In genomic region chrX:139483721-139484120, GRCh38 we compare ENCODE assay signal across 38 cellular contexts. TPM values are rescaled to one million over a fixed set of nuclear protein-coding genes. Genes with fewer than 3 reads are reported as not detected.
"Had no signal": no experiment of that assay in that cellular context is flagged by ENCODE, and none has a peak within 500 bp of the region (broad histone marks: within the 10 kb centered on the region; RNA-seq: fewer than 3 reads in every experiment).

No MANE protein-coding gene starts in this region.

- ATAC-seq: activated CD4-positive, alpha-beta T cell treated with anti-CD3 and anti-CD28 coated beads for 36 hours; activated CD4-positive, CD25-positive, alpha-beta regulatory T cell treated with anti-CD3 and anti-CD28 coated beads, Interleukin-2, amount 50 U/mL, for 24 hours; activated CD8-positive, alpha-beta memory T cell treated with anti-CD3 and anti-CD28 coated beads, Interleukin-2, amount 10 ng/mL, durations not matched to agents 7 days and 5 days; activated CD8-positive, alpha-beta T cell treated with anti-CD3 and anti-CD28 coated beads, Interleukin-2, amount 10 ng/mL, durations not matched to agents 7 days and 5 days; activated naive CD4-positive, alpha-beta T cell treated with anti-CD3 and anti-CD28 coated beads, Interleukin-2, amount 50 U/mL, for 72 hours; WTC11 had no signal

- H3K27me3 ChIP-seq: cardiac muscle cell had no signal

- H3K4me1 ChIP-seq: adrenal gland had no signal

- DNase-seq: activated CD4-positive, alpha-beta memory T cell treated with anti-CD3 and anti-CD28 coated beads, Interleukin-2, amount 10 ng/mL, durations not matched to agents 7 days and 5 days; activated CD4-positive, alpha-beta T cell treated with anti-CD3 and anti-CD28 coated beads for 1 hour; activated CD4-positive, alpha-beta T cell treated with anti-CD3 and anti-CD28 coated beads for 36 hours; activated CD4-positive, alpha-beta T cell treated with anti-CD3 and anti-CD28 coated beads for 48 hours; activated CD4-positive, alpha-beta T cell treated with anti-CD3 and anti-CD28 coated beads, Interleukin-2, amount 10 ng/mL, durations not matched to agents 7 days and 5 days; activated CD4-positive, alpha-beta T cell treated with anti-CD3 and anti-CD28 coated beads, Interleukin-2, amount 50 U/mL, for 48 hours; activated CD4-positive, CD25-positive, alpha-beta regulatory T cell; activated CD8-positive, alpha-beta memory T cell treated with anti-CD3 and anti-CD28 coated beads for 24 hours; activated CD8-positive, alpha-beta memory T cell treated with anti-CD3 and anti-CD28 coated beads, Interleukin-2, amount 10 ng/mL, durations not matched to agents 7 days and 5 days; activated CD8-positive, alpha-beta memory T cell treated with anti-CD3 and anti-CD28 coated beads, Interleukin-2, amount 50 U/mL, for 48 hours; activated CD8-positive, alpha-beta T cell treated with anti-CD3 and anti-CD28 coated beads, Interleukin-2, amount 10 ng/mL, durations not matched to agents 7 days and 5 days; activated effector memory CD4-positive, alpha-beta T cell treated with Interleukin-2 at 50 U/mL for 16 hours; activated gamma-delta T cell treated with Interleukin-2 at 50 U/mL for 16 hours; activated naive CD4-positive, alpha-beta T cell treated with anti-CD3 and anti-CD28 coated beads for 36 hours; activated naive CD4-positive, alpha-beta T cell treated with anti-CD3 and anti-CD28 coated beads, Interleukin-2, amount 50 U/mL, for 16 hours; activated naive CD8-positive, alpha-beta T cell treated with anti-CD3 and anti-CD28 coated beads for 36 hours; activated T-cell treated with anti-CD3 and anti-CD28 coated beads, Interleukin-2, amount 50 U/mL, for 24 hours; activated T-cell treated with anti-CD3 and anti-CD28 coated beads, Interleukin-2, amount 50 U/mL, for 48 hours; adrenal gland; amniotic stem cell; aorta; caudate nucleus; cerebellar nuclear complex; SW 1271; T-helper 1 cell; T-helper 2 cell; T-helper 9 cell; WERI-Rb-1 had no signal

- H3K9me3 ChIP-seq: adrenal gland had no signal

- H3K4me3 Mint-ChIP-seq: activated CD4-positive, alpha-beta memory T cell treated with anti-CD3 and anti-CD28 coated beads, Interleukin-2, amount 10 ng/mL, durations not matched to agents 7 days and 5 days; activated CD4-positive, alpha-beta T cell treated with anti-CD3 and anti-CD28 coated beads for 36 hours; activated CD4-positive, alpha-beta T cell treated with anti-CD3 and anti-CD28 coated beads, Interleukin-2, amount 10 ng/mL, durations not matched to agents 7 days and 5 days; activated CD8-positive, alpha-beta memory T cell treated with anti-CD3 and anti-CD28 coated beads, Interleukin-2, amount 10 ng/mL, durations not matched to agents 7 days and 5 days; activated CD8-positive, alpha-beta T cell treated with anti-CD3 and anti-CD28 coated beads, Interleukin-2, amount 10 ng/mL, durations not matched to agents 7 days and 5 days; activated naive CD4-positive, alpha-beta T cell treated with anti-CD3 and anti-CD28 coated beads for 36 hours; activated naive CD8-positive, alpha-beta T cell treated with anti-CD3 and anti-CD28 coated beads for 36 hours; activated T-cell treated with anti-CD3 and anti-CD28 coated beads, Interleukin-2, amount 50 U/mL, for 24 hours; brain; central memory CD8-positive, alpha-beta T cell; T-helper 1 cell treated with Interleukin-12 subunit alpha and Interleukin-12 subunit beta and Interleukin-4 antibody, amounts not matched to agents 30 μg/mL and 1 μg/mL, for 36 hours; T-helper 2 cell treated with Interferon-gamma antibody and Interleukin-4, amounts not matched to agents 5 μg/mL and 100 μg/mL, for 36 hours; WTC11 had no signal

- H3K36me3 ChIP-seq: adrenal gland, cardiac muscle cell, WERI-Rb-1 had no signal

- H3K27ac ChIP-seq: adrenal gland, cardiac muscle cell, WERI-Rb-1 had no signal

- H3K4me3 ChIP-seq: adrenal gland, cardiac muscle cell had no signal

- H3K9me3 Mint-ChIP-seq: activated CD4-positive, alpha-beta memory T cell treated with anti-CD3 and anti-CD28 coated beads, Interleukin-2, amount 10 ng/mL, durations not matched to agents 7 days and 5 days; activated CD4-positive, alpha-beta T cell treated with anti-CD3 and anti-CD28 coated beads, Interleukin-2, amount 10 ng/mL, durations not matched to agents 7 days and 5 days; activated naive CD4-positive, alpha-beta T cell treated with anti-CD3 and anti-CD28 coated beads for 36 hours; activated naive CD4-positive, alpha-beta T cell treated with anti-CD3 and anti-CD28 coated beads, Interleukin-2, amount 50 U/mL, for 72 hours; activated T-cell treated with anti-CD3 and anti-CD28 coated beads, Interleukin-2, amount 50 U/mL, for 24 hours; activated T-helper 2 cell treated with anti-CD3 and anti-CD28 coated beads, Interferon-gamma antibody, Interleukin-2, Interleukin-4, amounts not matched to agents 10 μg/mL and 5 μg/mL and 100 μg/mL, durations not matched to agents 14 hours and 24 hours and 36 hours; central memory CD8-positive, alpha-beta T cell; T-helper 1 cell treated with Interleukin-12 subunit alpha and Interleukin-12 subunit beta and Interleukin-4 antibody, amounts not matched to agents 30 μg/mL and 1 μg/mL, for 36 hours; T-helper 2 cell treated with Interferon-gamma antibody and Interleukin-4, amounts not matched to agents 5 μg/mL and 100 μg/mL, for 36 hours had no signal

- H3K27ac Mint-ChIP-seq: activated CD4-positive, alpha-beta memory T cell treated with anti-CD3 and anti-CD28 coated beads, Interleukin-2, amount 10 ng/mL, durations not matched to agents 7 days and 5 days; activated CD4-positive, alpha-beta T cell treated with anti-CD3 and anti-CD28 coated beads for 36 hours; activated CD4-positive, alpha-beta T cell treated with anti-CD3 and anti-CD28 coated beads, Interleukin-2, amount 10 ng/mL, durations not matched to agents 7 days and 5 days; activated CD8-positive, alpha-beta memory T cell treated with anti-CD3 and anti-CD28 coated beads, Interleukin-2, amount 10 ng/mL, durations not matched to agents 7 days and 5 days; activated CD8-positive, alpha-beta T cell treated with anti-CD3 and anti-CD28 coated beads, Interleukin-2, amount 10 ng/mL, durations not matched to agents 7 days and 5 days; activated naive CD4-positive, alpha-beta T cell treated with anti-CD3 and anti-CD28 coated beads for 36 hours; activated naive CD4-positive, alpha-beta T cell treated with anti-CD3 and anti-CD28 coated beads, Interleukin-2, amount 50 U/mL, for 72 hours; activated naive CD8-positive, alpha-beta T cell treated with anti-CD3 and anti-CD28 coated beads for 36 hours; activated T-cell treated with anti-CD3 and anti-CD28 coated beads, Interleukin-2, amount 50 U/mL, for 24 hours; activated T-helper 2 cell treated with anti-CD3 and anti-CD28 coated beads, Interferon-gamma antibody, Interleukin-2, Interleukin-4, amounts not matched to agents 10 μg/mL and 5 μg/mL and 100 μg/mL, durations not matched to agents 14 hours and 24 hours and 36 hours; brain; T-helper 1 cell treated with Interleukin-12 subunit alpha and Interleukin-12 subunit beta and Interleukin-4 antibody, amounts not matched to agents 30 μg/mL and 1 μg/mL, for 36 hours; T-helper 2 cell treated with Interferon-gamma antibody and Interleukin-4, amounts not matched to agents 5 μg/mL and 100 μg/mL, for 36 hours; WTC11 had no signal

- H3K27me3 Mint-ChIP-seq: activated CD4-positive, alpha-beta memory T cell treated with anti-CD3 and anti-CD28 coated beads, Interleukin-2, amount 10 ng/mL, durations not matched to agents 7 days and 5 days; activated CD4-positive, alpha-beta T cell treated with anti-CD3 and anti-CD28 coated beads, Interleukin-2, amount 10 ng/mL, durations not matched to agents 7 days and 5 days; activated CD8-positive, alpha-beta memory T cell treated with anti-CD3 and anti-CD28 coated beads, Interleukin-2, amount 10 ng/mL, durations not matched to agents 7 days and 5 days; activated naive CD8-positive, alpha-beta T cell treated with anti-CD3 and anti-CD28 coated beads for 36 hours; brain had no signal

- H3K36me3 Mint-ChIP-seq: activated CD8-positive, alpha-beta memory T cell treated with anti-CD3 and anti-CD28 coated beads, Interleukin-2, amount 10 ng/mL, durations not matched to agents 7 days and 5 days; activated naive CD4-positive, alpha-beta T cell treated with anti-CD3 and anti-CD28 coated beads, Interleukin-2, amount 50 U/mL, for 72 hours; activated naive CD8-positive, alpha-beta T cell treated with anti-CD3 and anti-CD28 coated beads for 36 hours; brain; WTC11 had no signal

- H3K4me1 Mint-ChIP-seq: activated CD4-positive, alpha-beta memory T cell treated with anti-CD3 and anti-CD28 coated beads, Interleukin-2, amount 10 ng/mL, durations not matched to agents 7 days and 5 days; activated CD4-positive, alpha-beta T cell treated with anti-CD3 and anti-CD28 coated beads for 36 hours; activated CD4-positive, alpha-beta T cell treated with anti-CD3 and anti-CD28 coated beads, Interleukin-2, amount 10 ng/mL, durations not matched to agents 7 days and 5 days; activated CD8-positive, alpha-beta memory T cell treated with anti-CD3 and anti-CD28 coated beads, Interleukin-2, amount 10 ng/mL, durations not matched to agents 7 days and 5 days; activated naive CD8-positive, alpha-beta T cell treated with anti-CD3 and anti-CD28 coated beads for 36 hours; brain; central memory CD8-positive, alpha-beta T cell had no signal

RNA-seq across cellular contexts. Expression of gene F9, which starts 46.8 kb away (rescaled TPM):
- total RNA-seq: activated CD4-positive, alpha-beta memory T cell treated with anti-CD3 and anti-CD28 coated beads, Interleukin-2, amount 10 ng/mL, durations not matched to agents 7 days and 5 days; activated CD4-positive, alpha-beta T cell treated with anti-CD3 and anti-CD28 coated beads for 36 hours; activated CD4-positive, alpha-beta T cell treated with anti-CD3 and anti-CD28 coated beads, Interleukin-2, amount 10 ng/mL, durations not matched to agents 7 days and 5 days; activated CD8-positive, alpha-beta memory T cell treated with anti-CD3 and anti-CD28 coated beads, Interleukin-2, amount 10 ng/mL, durations not matched to agents 7 days and 5 days; activated CD8-positive, alpha-beta T cell treated with anti-CD3 and anti-CD28 coated beads, Interleukin-2, amount 10 ng/mL, durations not matched to agents 7 days and 5 days; activated naive CD4-positive, alpha-beta T cell treated with anti-CD3 and anti-CD28 coated beads for 36 hours; activated naive CD4-positive, alpha-beta T cell treated with anti-CD3 and anti-CD28 coated beads, Interleukin-2, amount 50 U/mL, for 72 hours; activated naive CD8-positive, alpha-beta T cell treated with anti-CD3 and anti-CD28 coated beads for 36 hours; activated T-helper 2 cell treated with anti-CD3 and anti-CD28 coated beads, Interferon-gamma antibody, Interleukin-2, Interleukin-4, amounts not matched to agents 10 μg/mL and 5 μg/mL and 100 μg/mL, durations not matched to agents 14 hours and 24 hours and 36 hours; aorta; bronchial epithelial cell; cardiac muscle cell had no signal
- polyA plus RNA-seq: aorta, cardiac muscle cell had no signal
